10 cellular contexts compared by ENCODE assay signal in genomic region chr10:89738551-89739209, GRCh38. TPM values are rescaled to one million over a fixed set of nuclear protein-coding genes. Genes with fewer than 3 reads are reported as not detected.
DNase-seq lines count a peak whose midpoint lies in the region; ATAC-seq, FAIRE-seq and TF ChIP-seq lines count a peak whose summit lies in the region.
"Had no signal": no experiment of that assay in that cellular context is flagged by ENCODE, and none has a peak within 500 bp of the region (broad histone marks: within the 10 kb centered on the region; RNA-seq: fewer than 3 reads in every experiment).

No MANE protein-coding gene starts in this region.

- peak overlapping the region; percentile 38 for H3K4me3 Mint-ChIP-seq in activated CD8-positive, alpha-beta T cell treated with anti-CD3 and anti-CD28 coated beads, Interleukin-2, amount 10 ng/mL, durations not matched to agents 7 days and 5 days
- H3K4me3 Mint-ChIP-seq in activated CD8-positive, alpha-beta T cell treated with anti-CD3 and anti-CD28 coated beads for 36 hours = no peak overlapping the region

- TF ChIP-seq CTCF in activated CD8-positive, alpha-beta T cell treated with anti-CD3 and anti-CD28 coated beads for 36 hours (IDR thresholded peaks at IDR 0.05) = no peak
- TF ChIP-seq CTCF in right atrium auricular region (IDR thresholded peaks at IDR 0.05) = no peak

- H3K27ac ChIP-seq in small intestine (ENCODE audit: low read depth in 1 of 2, low read length in 1 of 2) (peak overlapping the region in 1 of 2 donors; percentile 20), right atrium auricular region (no peak overlapping the region)

- peak; percentile 53 for ATAC-seq in activated CD8-positive, alpha-beta T cell treated with anti-CD3 and anti-CD28 coated beads, Interleukin-2, amount 10 ng/mL, durations not matched to agents 7 days and 5 days
- no peak for ATAC-seq in activated CD8-positive, alpha-beta T cell treated with anti-CD3 and anti-CD28 coated beads for 36 hours
- peak; percentile 84 for ATAC-seq in HG02763 (IDR thresholded peaks at IDR 0.05; ENCODE audit: unreplicated experiment)

- H3K36me3 ChIP-seq in small intestine (ENCODE audit: control insufficient read depth in 2 of 2, insufficient read depth in 2 of 2, low read length in 2 of 2) (peaks cover 0 to 4% of the 10 kb centered on the region in 2 donors), right atrium auricular region (no peaks in the 10 kb centered on the region)

- H3K36me3 Mint-ChIP-seq in activated CD8-positive, alpha-beta T cell treated with anti-CD3 and anti-CD28 coated beads, Interleukin-2, amount 10 ng/mL, durations not matched to agents 7 days and 5 days (ENCODE audit: low read depth) = peaks cover 49% of the 10 kb centered on the region
- H3K36me3 Mint-ChIP-seq in activated CD8-positive, alpha-beta T cell treated with anti-CD3 and anti-CD28 coated beads for 36 hours (ENCODE audit: low read depth) = peaks cover 27% of the 10 kb centered on the region

- no peak for DNase-seq in activated CD8-positive, alpha-beta T cell treated with anti-CD3 and anti-CD28 coated beads, Interleukin-2, amount 10 ng/mL, durations not matched to agents 7 days and 5 days
- DNase-seq in activated CD8-positive, alpha-beta T cell treated with anti-CD3 and anti-CD28 coated beads for 36 hours = no peak
- DNase-seq in MV-4-11 (lab: John Stamatoyannopoulos, UW) (peak; percentile 89), small intestine (peak; percentile 68), amniotic stem cell (lab: John Stamatoyannopoulos, UW) (no peak), right atrium auricular region (ENCODE audit: low spot score) (no peak), NCI-H1105 (lab: John Stamatoyannopoulos, UW) (no peak)

- FAIRE-seq in small intestine (lab: Jason Lieb, UNC) = peak; percentile 89
- FAIRE-seq: endothelial cell of umbilical vein, TTC549 had no signal

- peaks cover 23% of the 10 kb centered on the region for H3K4me1 Mint-ChIP-seq in activated CD8-positive, alpha-beta T cell treated with anti-CD3 and anti-CD28 coated beads, Interleukin-2, amount 10 ng/mL, durations not matched to agents 7 days and 5 days (ENCODE audit: low read depth)
- H3K4me1 Mint-ChIP-seq in activated CD8-positive, alpha-beta T cell treated with anti-CD3 and anti-CD28 coated beads for 36 hours (ENCODE audit: low read depth) = peaks cover 6% of the 10 kb centered on the region

- WGBS in small intestine, 3 donors = 19 to 52% (median 38%) methylated on average over 2 of the region's 2 CpGs

- H3K4me3 ChIP-seq in small intestine (ENCODE audit: low read depth in 1 of 2, low read length in 2 of 2) = peak overlapping the region in 1 of 2 donors; percentile 15
- no peak overlapping the region for H3K4me3 ChIP-seq in right atrium auricular region

- CTCF ChIA-PET in activated CD8-positive, alpha-beta T cell treated with anti-CD3 and anti-CD28 coated beads, Interleukin-2, amount 10 ng/mL, durations not matched to agents 7 days and 5 days (lab: Charles Lee) = interaction anchor here (1.0 to 1.1 kb wide), 2 partner anchors 10 to 11 kb away, joined by 3 read pairs; no protein-coding TSS in a partner anchor
- CTCF ChIA-PET in activated CD8-positive, alpha-beta T cell treated with anti-CD3 and anti-CD28 coated beads for 36 hours (lab: Charles Lee) = no interaction called here

- no peaks in the 10 kb centered on the region for H3K27me3 ChIP-seq in small intestine (ENCODE audit: control insufficient read depth in 2 of 2, insufficient read depth in 2 of 2, low read length in 2 of 2)
- no peaks in the 10 kb centered on the region for H3K27me3 ChIP-seq in right atrium auricular region

- POLR2A ChIA-PET in activated CD8-positive, alpha-beta T cell treated with anti-CD3 and anti-CD28 coated beads, Interleukin-2, amount 10 ng/mL, durations not matched to agents 7 days and 5 days (lab: Charles Lee) = interaction anchor here (0.6 to 1.9 kb wide), 3 partner anchors 37 to 406 kb away, joined by 3 to 8 read pairs (median 3); partner anchors contain the start of gene KIF20B
- POLR2A ChIA-PET in activated CD8-positive, alpha-beta T cell treated with anti-CD3 and anti-CD28 coated beads for 36 hours (lab: Charles Lee) = no interaction called here

- H3K9me3 ChIP-seq in small intestine (ENCODE audit: control insufficient read depth, low read depth) = no peaks in the 10 kb centered on the region
- no peaks in the 10 kb centered on the region for H3K9me3 ChIP-seq in right atrium auricular region

- H3K27ac Mint-ChIP-seq in activated CD8-positive, alpha-beta T cell treated with anti-CD3 and anti-CD28 coated beads, Interleukin-2, amount 10 ng/mL, durations not matched to agents 7 days and 5 days = peak overlapping the region; percentile 47
- H3K27ac Mint-ChIP-seq in activated CD8-positive, alpha-beta T cell treated with anti-CD3 and anti-CD28 coated beads for 36 hours = no peak overlapping the region

- H3K4me1 ChIP-seq in small intestine (ENCODE audit: control insufficient read depth in 2 of 2, insufficient read depth in 1 of 2, low read depth in 1 of 2, low read length in 1 of 2) (no peaks in the 10 kb centered on the region), right atrium auricular region (no peaks in the 10 kb centered on the region)

- intact Hi-C loops in activated CD8-positive, alpha-beta T cell treated with anti-CD3 and anti-CD28 coated beads for 36 hours (cut with micrococcal nuclease) = no loop called here

- H3K9me3 Mint-ChIP-seq in activated CD8-positive, alpha-beta T cell treated with anti-CD3 and anti-CD28 coated beads, Interleukin-2, amount 10 ng/mL, durations not matched to agents 7 days and 5 days (ENCODE audit: insufficient read depth) = no peaks in the 10 kb centered on the region
- no peaks in the 10 kb centered on the region for H3K9me3 Mint-ChIP-seq in activated CD8-positive, alpha-beta T cell treated with anti-CD3 and anti-CD28 coated beads for 36 hours

- H3K27me3 Mint-ChIP-seq in activated CD8-positive, alpha-beta T cell treated with anti-CD3 and anti-CD28 coated beads, Interleukin-2, amount 10 ng/mL, durations not matched to agents 7 days and 5 days (ENCODE audit: low read depth) = no peaks in the 10 kb centered on the region
- no peaks in the 10 kb centered on the region for H3K27me3 Mint-ChIP-seq in activated CD8-positive, alpha-beta T cell treated with anti-CD3 and anti-CD28 coated beads for 36 hours

RNA-seq across cellular contexts. Expression of gene KIF20B, which starts 37.3 kb away (rescaled TPM):
- total RNA-seq in activated CD8-positive, alpha-beta T cell treated with anti-CD3 and anti-CD28 coated beads, Interleukin-2, amount 10 ng/mL, durations not matched to agents 7 days and 5 days = 10 to 100 TPM; 68.9 to 78.4 TPM
- total RNA-seq in activated CD8-positive, alpha-beta T cell treated with anti-CD3 and anti-CD28 coated beads for 36 hours = 10 to 100 TPM; 58.1 to 63.2 TPM
- 1 to 10 TPM; 1.6 to 6.1 (median 1.6) TPM for polyA plus RNA-seq in small intestine
- 1 to 10 TPM; 1.1 to 2.9 TPM for total RNA-seq in right atrium auricular region

Comparison
In these comparisons a context has a peak if more than half of its experiments do, and no peak if none do; other contexts are left out.
1. DNase-seq: peak in MV-4-11 (single experiment) and small intestine (single experiment); none in activated CD8-positive, alpha-beta T cell treated with anti-CD3 and anti-CD28 coated beads, Interleukin-2, amount 10 ng/mL, durations not matched to agents 7 days and 5 days (single experiment), activated CD8-positive, alpha-beta T cell treated with anti-CD3 and anti-CD28 coated beads for 36 hours (single experiment), amniotic stem cell (single experiment), right atrium auricular region (single experiment) and NCI-H1105 (single experiment).
2. RNA of gene KIF20B, which starts 37.3 kb away (total RNA-seq): 68.9 to 78.4 TPM in activated CD8-positive, alpha-beta T cell treated with anti-CD3 and anti-CD28 coated beads, Interleukin-2, amount 10 ng/mL, durations not matched to agents 7 days and 5 days and 58.1 to 63.2 TPM in activated CD8-positive, alpha-beta T cell treated with anti-CD3 and anti-CD28 coated beads for 36 hours; 1.1 to 2.9 TPM in right atrium auricular region; every median in the first group is over 10 times any median in the second.